ENCODE assay signal across 18 cellular contexts in genomic region chr1:56799605-56800398, GRCh38. TPM values are rescaled to one million over a fixed set of nuclear protein-coding genes. Genes with fewer than 3 reads are reported as not detected.
A peak's percentile ranks its signal among the peaks of the same experiment; 100 is the strongest.
DNase-seq lines count a peak whose midpoint lies in the region; ATAC-seq and TF ChIP-seq lines count a peak whose summit lies in the region.
"Had no signal": no experiment of that assay in that cellular context is flagged by ENCODE, and none has a peak within 500 bp of the region (broad histone marks: within the 10 kb centered on the region; RNA-seq: fewer than 3 reads in every experiment).

No MANE protein-coding gene starts in this region.

- peak; percentile 28 for DNase-seq in AG10803 (ENCODE audit: low read depth)
- peak; percentile 7 for DNase-seq in OCI-M1 (lab: John Stamatoyannopoulos, UW)
- DNase-seq in epithelial cell of esophagus (ENCODE audit: low read depth), result peak; percentile 51
- DNase-seq in myocyte (ENCODE audit: low read depth), result peak; percentile 30
- DNase-seq in NCI-H510A treated with DMSO at 0.1 percent for 48 hours (lab: John Stamatoyannopoulos, UW), result no peak
- DNase-seq in NCI-H1105 (lab: John Stamatoyannopoulos, UW), result no peak
- DNase-seq: activated CD4-positive, alpha-beta T cell treated with anti-CD3 and anti-CD28 coated beads, Interleukin-2, amount 50 U/mL, for 48 hours; activated naive CD8-positive, alpha-beta T cell treated with anti-CD3 and anti-CD28 coated beads, Interleukin-2, amount 10 ng/mL, durations not matched to agents 7 days and 5 days; activated T-cell treated with anti-CD3 and anti-CD28 coated beads, Interleukin-2, amount 50 U/mL, for 24 hours; cerebellar nuclear complex; MV-4-11; natural killer cell; NCI-H748 treated with DMSO at 0.1 percent for 48 hours; Peyer's patch had no signal

- H3K4me3 ChIP-seq in AG10803 (ENCODE audit: low read length) (no peak overlapping the region), epithelial cell of esophagus (ENCODE audit: low read length) (no peak overlapping the region)
- H3K4me3 ChIP-seq: Peyer's patch, vagina had no signal

- no peak for TF ChIP-seq CTCF in AG10803 (conservative IDR thresholded peaks at IDR 0.05; ENCODE audit: low read length)
- no peak for TF ChIP-seq CTCF in epithelial cell of esophagus (IDR thresholded peaks at IDR 0.05; ENCODE audit: insufficient read depth, low read depth, low read length, missing control alignments)

- no peak for ATAC-seq in GM21576 (IDR thresholded peaks at IDR 0.05; ENCODE audit: unreplicated experiment)
- no peak for ATAC-seq in GM21619 (IDR thresholded peaks at IDR 0.05; ENCODE audit: unreplicated experiment)
- ATAC-seq: natural killer cell had no signal

RNA-seq across cellular contexts. Expression of gene FYB2, which starts 19.4 kb away (rescaled TPM):
- total RNA-seq in myocyte, result not detected in 2 replicates
- polyA plus RNA-seq in myocyte (2012), result not detected
- total RNA-seq: activated naive CD8-positive, alpha-beta T cell treated with anti-CD3 and anti-CD28 coated beads, Interleukin-2, amount 10 ng/mL, durations not matched to agents 7 days and 5 days; natural killer cell; pulmonary artery endothelial cell; vagina had no signal

RNA-seq across cellular contexts. Expression of gene C8A, which starts 54.8 kb away (rescaled TPM):
- not detected in 2 replicates for total RNA-seq in myocyte
- not detected for polyA plus RNA-seq in myocyte (2012)
- total RNA-seq: activated naive CD8-positive, alpha-beta T cell treated with anti-CD3 and anti-CD28 coated beads, Interleukin-2, amount 10 ng/mL, durations not matched to agents 7 days and 5 days; natural killer cell; Peyer's patch; pulmonary artery endothelial cell; vagina had no signal

Comparison
In these comparisons a context has a peak if more than half of its experiments do, and no peak if none do; other contexts are left out.
1. DNase-seq: peak in AG10803 (single experiment), OCI-M1 (single experiment), epithelial cell of esophagus (single experiment) and myocyte (single experiment); none in NCI-H510A treated with DMSO at 0.1 percent for 48 hours (single experiment) and NCI-H1105 (single experiment).